Comparison of ENCODE assay signal across 21 cellular contexts in genomic region chr12:121815221-121815620, GRCh38. TPM values are rescaled to one million over a fixed set of nuclear protein-coding genes. Genes with fewer than 3 reads are reported as not detected.
DNase-seq lines count a peak whose midpoint lies in the region; ATAC-seq and TF ChIP-seq lines count a peak whose summit lies in the region.
"Had no signal": no experiment of that assay in that cellular context is flagged by ENCODE, and none has a peak within 500 bp of the region (broad histone marks: within the 10 kb centered on the region; RNA-seq: fewer than 3 reads in every experiment).

No MANE protein-coding gene starts in this region.

- DNase-seq in T-helper 2 cell treated with Interferon-gamma antibody and Interleukin-4, amounts not matched to agents 5 μg/mL and 100 μg/mL, for 36 hours (ENCODE audit: low spot score): no peak
- DNase-seq in T-helper 2 cell: no peak
- DNase-seq in activated T-cell treated with anti-CD3 and anti-CD28 coated beads, Interleukin-2, amount 50 U/mL, for 72 hours: no peak
- no peak for DNase-seq in activated T-cell treated with anti-CD3 and anti-CD28 coated beads, Interleukin-2, amount 50 U/mL, for 48 hours
- DNase-seq in AG20443 (ENCODE audit: low spot score): no peak
- DNase-seq in GM19240 (ENCODE audit: insufficient read length, low spot score): no peak
- DNase-seq: DMS153, GOT3, NCI-H1092 treated with DMSO at 0.1 percent for 48 hours, NCI-H146, NCI-H2029 treated with DMSO at 0.1 percent for 48 hours, NCI-H2171, NCI-H526, PC-3, RPMI8226 had no signal

- H3K9me3 ChIP-seq in neutrophil: no peaks in the 10 kb centered on the region

- peak overlapping the region; percentile 21 for H3K27ac Mint-ChIP-seq in T-helper 2 cell treated with Interferon-gamma antibody and Interleukin-4, amounts not matched to agents 5 μg/mL and 100 μg/mL, for 36 hours
- peak overlapping the region; percentile 34 for H3K27ac Mint-ChIP-seq in activated T-cell treated with anti-CD3 and anti-CD28 coated beads, Interleukin-2, amount 50 U/mL, for 72 hours
- H3K27ac Mint-ChIP-seq: B cell had no signal

- H3K4me1 Mint-ChIP-seq in T-helper 2 cell treated with Interferon-gamma antibody and Interleukin-4, amounts not matched to agents 5 μg/mL and 100 μg/mL, for 36 hours (ENCODE audit: low read depth): peaks cover 24% of the 10 kb centered on the region
- peaks cover 37% of the 10 kb centered on the region for H3K4me1 Mint-ChIP-seq in activated T-cell treated with anti-CD3 and anti-CD28 coated beads, Interleukin-2, amount 50 U/mL, for 72 hours (ENCODE audit: low read depth)

- H3K4me3 Mint-ChIP-seq in T-helper 2 cell treated with Interferon-gamma antibody and Interleukin-4, amounts not matched to agents 5 μg/mL and 100 μg/mL, for 36 hours: no peak overlapping the region
- no peak overlapping the region for H3K4me3 Mint-ChIP-seq in activated T-cell treated with anti-CD3 and anti-CD28 coated beads, Interleukin-2, amount 50 U/mL, for 72 hours
- H3K4me3 Mint-ChIP-seq: B cell; CD4-positive, alpha-beta memory T cell had no signal

- peaks cover 93% of the 10 kb centered on the region for H3K36me3 ChIP-seq in neutrophil

- ATAC-seq in activated T-cell treated with anti-CD3 and anti-CD28 coated beads, Interleukin-2, amount 50 U/mL, for 72 hours (replicated peaks in 1 of 2): no peak
- ATAC-seq: HCT116, PC-3 had no signal

- no peak overlapping the region for H3K4me3 ChIP-seq in neutrophil (ENCODE audit: low read depth in 1 of 2, low read length in 1 of 2)

- H3K27ac ChIP-seq in VCaP (peak overlapping the region; percentile 38; the same call in 1 of the 2 replicates), neutrophil (peak overlapping the region; percentile 33)
- H3K27ac ChIP-seq: 22Rv1 had no signal

- TF ChIP-seq CTCF in VCaP (conservative IDR thresholded peaks at IDR 0.05): no peak
- TF ChIP-seq CTCF in neutrophil (IDR thresholded peaks at IDR 0.05): no peak

- H3K27me3 Mint-ChIP-seq in T-helper 2 cell treated with Interferon-gamma antibody and Interleukin-4, amounts not matched to agents 5 μg/mL and 100 μg/mL, for 36 hours (ENCODE audit: low read depth): no peaks in the 10 kb centered on the region
- no peaks in the 10 kb centered on the region for H3K27me3 Mint-ChIP-seq in activated T-cell treated with anti-CD3 and anti-CD28 coated beads, Interleukin-2, amount 50 U/mL, for 72 hours (ENCODE audit: low read depth)
- H3K27me3 Mint-ChIP-seq: B cell; CD4-positive, alpha-beta memory T cell had no signal

- H3K9me3 Mint-ChIP-seq in T-helper 2 cell treated with Interferon-gamma antibody and Interleukin-4, amounts not matched to agents 5 μg/mL and 100 μg/mL, for 36 hours: no peaks in the 10 kb centered on the region
- no peaks in the 10 kb centered on the region for H3K9me3 Mint-ChIP-seq in activated T-cell treated with anti-CD3 and anti-CD28 coated beads, Interleukin-2, amount 50 U/mL, for 72 hours

- H3K36me3 Mint-ChIP-seq in T-helper 2 cell treated with Interferon-gamma antibody and Interleukin-4, amounts not matched to agents 5 μg/mL and 100 μg/mL, for 36 hours (ENCODE audit: low read depth): peaks cover 63% of the 10 kb centered on the region
- peaks cover 3 to 14% of the 10 kb centered on the region in 2 donors for H3K36me3 Mint-ChIP-seq in activated T-cell treated with anti-CD3 and anti-CD28 coated beads, Interleukin-2, amount 50 U/mL, for 72 hours (ENCODE audit: insufficient read depth in 2 of 2)

- no peaks in the 10 kb centered on the region for H3K27me3 ChIP-seq in neutrophil

- peaks cover 35 to 48% of the 10 kb centered on the region in 2 experiments for H3K4me1 ChIP-seq in neutrophil (ENCODE audit: control insufficient read depth in 1 of 2, insufficient read depth in 1 of 2, low read depth in 1 of 2, low read length in 1 of 2)

RNA-seq across cellular contexts. Expression of gene SETD1B, which starts 11.4 kb away (rescaled TPM):
- total RNA-seq in activated T-cell treated with anti-CD3 and anti-CD28 coated beads, Interleukin-2, amount 50 U/mL, for 72 hours: 10 to 100 TPM; 20.3 to 21.2 TPM

RNA-seq across cellular contexts. Expression of gene RHOF, which starts 21.7 kb away (rescaled TPM):
- total RNA-seq in activated T-cell treated with anti-CD3 and anti-CD28 coated beads, Interleukin-2, amount 50 U/mL, for 72 hours: 100 to 1,000 TPM; 154 to 165 TPM

RNA-seq across cellular contexts. Expression of gene HPD, which starts 43.4 kb away (rescaled TPM):
- not detected for total RNA-seq in activated T-cell treated with anti-CD3 and anti-CD28 coated beads, Interleukin-2, amount 50 U/mL, for 72 hours
- total RNA-seq: B cell; CD4-positive, alpha-beta memory T cell; PC-3 had no signal
